8 cellular contexts compared by ENCODE assay signal in the genomic region with DNA sequence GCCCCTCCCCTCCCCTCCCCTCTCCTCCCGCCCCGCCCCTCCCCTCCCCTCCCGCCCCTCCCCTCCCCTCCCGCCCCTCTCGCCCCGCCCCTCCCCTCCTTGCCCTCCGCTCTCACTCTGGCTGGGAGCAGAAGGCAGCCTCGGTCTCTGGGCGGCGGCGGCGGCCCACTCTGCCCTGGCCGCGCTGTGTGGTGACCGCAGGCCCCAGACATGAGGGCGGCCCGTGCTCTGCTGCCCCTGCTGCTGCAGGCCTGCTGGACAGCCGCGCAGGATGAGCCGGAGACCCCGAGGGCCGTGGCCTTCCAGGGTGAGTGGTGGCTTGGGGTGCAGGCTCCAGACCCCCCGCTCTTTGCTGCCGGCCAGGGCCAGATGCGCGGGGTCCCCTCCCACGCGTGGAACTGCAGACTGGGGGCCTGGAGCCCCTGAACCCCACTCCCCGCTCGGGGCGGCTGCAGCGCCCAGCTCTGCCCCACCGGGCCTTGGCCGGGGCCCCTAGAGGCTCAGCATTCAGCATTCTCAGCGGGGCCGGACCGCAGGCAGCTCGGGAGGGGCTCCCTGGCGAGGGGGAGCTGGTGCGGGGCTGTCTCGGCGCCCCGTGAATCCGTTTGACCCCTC. TPM values are rescaled to one million over a fixed set of nuclear protein-coding genes. Genes with fewer than 3 reads are reported as not detected.
A peak's percentile ranks its signal among the peaks of the same experiment; 100 is the strongest.
DNase-seq lines count a peak whose midpoint lies in the region; ATAC-seq and TF ChIP-seq lines count a peak whose summit lies in the region.

A gene with protein sequence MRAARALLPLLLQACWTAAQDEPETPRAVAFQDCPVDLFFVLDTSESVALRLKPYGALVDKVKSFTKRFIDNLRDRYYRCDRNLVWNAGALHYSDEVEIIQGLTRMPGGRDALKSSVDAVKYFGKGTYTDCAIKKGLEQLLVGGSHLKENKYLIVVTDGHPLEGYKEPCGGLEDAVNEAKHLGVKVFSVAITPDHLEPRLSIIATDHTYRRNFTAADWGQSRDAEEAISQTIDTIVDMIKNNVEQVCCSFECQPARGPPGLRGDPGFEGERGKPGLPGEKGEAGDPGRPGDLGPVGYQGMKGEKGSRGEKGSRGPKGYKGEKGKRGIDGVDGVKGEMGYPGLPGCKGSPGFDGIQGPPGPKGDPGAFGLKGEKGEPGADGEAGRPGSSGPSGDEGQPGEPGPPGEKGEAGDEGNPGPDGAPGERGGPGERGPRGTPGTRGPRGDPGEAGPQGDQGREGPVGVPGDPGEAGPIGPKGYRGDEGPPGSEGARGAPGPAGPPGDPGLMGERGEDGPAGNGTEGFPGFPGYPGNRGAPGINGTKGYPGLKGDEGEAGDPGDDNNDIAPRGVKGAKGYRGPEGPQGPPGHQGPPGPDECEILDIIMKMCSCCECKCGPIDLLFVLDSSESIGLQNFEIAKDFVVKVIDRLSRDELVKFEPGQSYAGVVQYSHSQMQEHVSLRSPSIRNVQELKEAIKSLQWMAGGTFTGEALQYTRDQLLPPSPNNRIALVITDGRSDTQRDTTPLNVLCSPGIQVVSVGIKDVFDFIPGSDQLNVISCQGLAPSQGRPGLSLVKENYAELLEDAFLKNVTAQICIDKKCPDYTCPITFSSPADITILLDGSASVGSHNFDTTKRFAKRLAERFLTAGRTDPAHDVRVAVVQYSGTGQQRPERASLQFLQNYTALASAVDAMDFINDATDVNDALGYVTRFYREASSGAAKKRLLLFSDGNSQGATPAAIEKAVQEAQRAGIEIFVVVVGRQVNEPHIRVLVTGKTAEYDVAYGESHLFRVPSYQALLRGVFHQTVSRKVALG (plus strand): TSS at position 130 of the 615 bp plus-strand sequence. CDS start 81 bp downstream, at position 211.

- H3K4me3 ChIP-seq in NB4 (ENCODE audit: low read depth, low read length) (peak within 1 kb of the TSS; percentile 6), gastroesophageal sphincter (peak within 1 kb of the TSS; percentile 72 to 83)

- no peaks in the 10 kb centered on the region for H3K9me3 Mint-ChIP-seq in neural crest cell

- peak; percentile 80 for DNase-seq in EH (ENCODE audit: low read depth)
- peak; percentile 49 for DNase-seq in NB4 (ENCODE audit: low read depth)
- peak; percentile 49 for DNase-seq in activated naive CD4-positive, alpha-beta T cell treated with anti-CD3 and anti-CD28 coated beads, Interleukin-2, amount 50 U/mL, for 16 hours
- DNase-seq in neural crest cell (ENCODE audit: low read depth, low spot score): peak; percentile 60
- no peak for DNase-seq in cerebellar nuclear complex (lab: John Stamatoyannopoulos, UW)

- H3K4me1 ChIP-seq in gastroesophageal sphincter: peaks cover 0 to 77% (median 46%) of the 10 kb centered on the region in 3 donors

- ATAC-seq in gastroesophageal sphincter (peak; percentile 44), GM18520 (IDR thresholded peaks at IDR 0.05; ENCODE audit: unreplicated experiment) (no peak), GM21576 (IDR thresholded peaks at IDR 0.05; ENCODE audit: unreplicated experiment) (no peak)

- H3K36me3 ChIP-seq in gastroesophageal sphincter: peaks cover 0 to 30% of the 10 kb centered on the region in 2 donors

- no peak for TF ChIP-seq POLR2A in NB4 (IDR thresholded peaks at IDR 0.05; ENCODE audit: extremely low read depth, insufficient read length)
- TF ChIP-seq POLR2A in gastroesophageal sphincter (IDR thresholded peaks at IDR 0.05): peak; percentile 86 to 91

- no CpG with 5 or more reads among the region's 44 CpGs for WGBS in gastroesophageal sphincter (ENCODE audit: low coverage in 1 of 2), 2 donors

- TF ChIP-seq CTCF in NB4 (IDR thresholded peaks at IDR 0.05; ENCODE audit: low read depth, low read length) (no peak), gastroesophageal sphincter (IDR thresholded peaks at IDR 0.05) (peak in 1 of 4 experiments; percentile 5), neural crest cell (conservative IDR thresholded peaks at IDR 0.05) (no peak)

- peaks cover 12% of the 10 kb centered on the region for H3K36me3 Mint-ChIP-seq in neural crest cell (ENCODE audit: low read depth)

- H3K4me1 Mint-ChIP-seq in neural crest cell: peaks cover 18% of the 10 kb centered on the region

- H3K27ac Mint-ChIP-seq in neural crest cell (ENCODE audit: unreplicated experiment): no peak within 1 kb of the TSS

- H3K9me3 ChIP-seq in gastroesophageal sphincter: no peaks in the 10 kb centered on the region

- H3K27me3 ChIP-seq in gastroesophageal sphincter: no peaks in the 10 kb centered on the region

- H3K27ac ChIP-seq in gastroesophageal sphincter: peak within 1 kb of the TSS; percentile 89 to 99 (median 96)

- H3K4me3 Mint-ChIP-seq in neural crest cell: peak within 1 kb of the TSS; percentile 85

- H3K27me3 Mint-ChIP-seq in neural crest cell (ENCODE audit: low read depth): peaks cover 2% of the 10 kb centered on the region

- no peak for TF ChIP-seq EP300 in gastroesophageal sphincter (IDR thresholded peaks at IDR 0.05)

RNA-seq across cellular contexts. Expression of the gene that starts here (rescaled TPM):
- 1,000 to 10,000 TPM in 2 of 4 donors, 100 to 1,000 TPM in 2; 477 to 1,231 (median 878) TPM for total RNA-seq in gastroesophageal sphincter
- 118 and 120 TPM in 2 replicates for total RNA-seq in neural crest cell

Comparison
In these comparisons a context has a peak if more than half of its experiments do, and no peak if none do; other contexts are left out.
1. DNase-seq: peak in EH (single experiment), NB4 (single experiment), activated naive CD4-positive, alpha-beta T cell treated with anti-CD3 and anti-CD28 coated beads, Interleukin-2, amount 50 U/mL, for 16 hours (single experiment) and neural crest cell (single experiment); none in cerebellar nuclear complex (0 of 2).